Comparison of ENCODE assay signal across 25 cellular contexts in the genomic region with DNA sequence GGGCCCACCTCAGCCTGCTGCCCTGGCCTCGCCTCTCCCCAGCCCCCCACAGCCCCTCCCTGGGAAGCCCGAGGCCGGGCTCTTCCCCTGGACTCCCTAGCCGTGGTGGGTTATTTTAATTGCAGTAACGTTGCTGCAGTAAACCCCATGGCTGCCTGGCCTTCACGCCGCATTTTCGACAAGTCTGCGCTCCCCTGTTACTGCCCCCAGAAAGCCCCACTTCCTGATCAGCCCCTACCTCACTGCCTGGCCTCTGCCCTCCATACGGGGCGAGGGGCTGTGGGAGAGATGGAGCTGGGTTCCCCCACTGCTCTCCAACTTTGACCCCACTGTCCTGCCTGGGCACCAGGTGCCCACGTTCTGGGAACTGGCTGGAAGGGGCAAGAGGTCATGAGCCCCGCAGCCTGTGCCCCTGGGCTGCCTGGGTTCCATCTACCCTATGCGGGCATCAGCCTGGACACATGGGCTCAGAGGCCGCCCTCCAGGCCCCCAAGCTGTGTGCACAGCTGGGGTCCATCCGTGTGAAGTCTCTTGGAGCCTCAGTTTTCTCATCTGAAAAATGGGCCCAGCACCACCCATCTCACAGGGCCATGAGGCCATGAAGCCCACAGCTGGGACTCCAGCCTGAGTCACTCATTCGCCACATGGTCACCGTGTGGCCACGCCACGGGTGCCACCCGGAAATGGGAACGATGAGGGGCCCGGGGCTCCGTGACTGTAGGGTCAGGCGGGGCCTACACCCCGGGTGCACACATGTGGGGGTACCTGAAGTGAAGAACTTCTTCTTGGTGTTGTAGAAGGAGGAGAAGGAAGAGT. TPM values are rescaled to one million over a fixed set of nuclear protein-coding genes. Genes with fewer than 3 reads are reported as not detected.
DNase-seq lines count a peak whose midpoint lies in the region; ATAC-seq, FAIRE-seq and TF ChIP-seq lines count a peak whose summit lies in the region.
"Had no signal": no experiment of that assay in that cellular context is flagged by ENCODE, and none has a peak within 500 bp of the region (broad histone marks: within the 10 kb centered on the region; RNA-seq: fewer than 3 reads in every experiment).

No MANE protein-coding gene starts in this region.

- no peak for FAIRE-seq in A549 (lab: Jason Lieb, UNC)
- FAIRE-seq: GM12892, urothelium cell line had no signal

- no peak overlapping the region for H3K4me2 ChIP-seq in A549

- no peaks in the 10 kb centered on the region for H3K9me3 ChIP-seq in A549
- H3K9me3 ChIP-seq in T-helper 17 cell (ENCODE audit: control insufficient read depth, low read length, poor library complexity, severe bottlenecking): no peaks in the 10 kb centered on the region
- H3K9me3 ChIP-seq: ascending aorta, Peyer's patch, SJSA1 had no signal

- H3K4me1 Mint-ChIP-seq in T-helper 17 cell: peaks cover 2% of the 10 kb centered on the region
- H3K4me1 Mint-ChIP-seq in endothelial cell (ENCODE audit: unreplicated experiment): peaks cover 21% of the 10 kb centered on the region
- H3K4me1 Mint-ChIP-seq in mesothelial cell of epicardium: no peaks in the 10 kb centered on the region

- H3K27me3 Mint-ChIP-seq in T-helper 17 cell (no peaks in the 10 kb centered on the region), endothelial cell (ENCODE audit: unreplicated experiment) (peaks cover 88% of the 10 kb centered on the region), mesothelial cell of epicardium (ENCODE audit: low read depth) (no peaks in the 10 kb centered on the region)
- H3K27me3 Mint-ChIP-seq: activated naive CD8-positive, alpha-beta T cell had no signal

- H3K4me3 ChIP-seq in A549: no peak overlapping the region
- H3K4me3 ChIP-seq: ascending aorta, Peyer's patch, SJSA1 had no signal

- POLR2A ChIA-PET in A549 (lab: Yijun Ruan, JAX): no interaction called here

- H3K9me3 Mint-ChIP-seq in endothelial cell (ENCODE audit: unreplicated experiment) (peaks cover 4% of the 10 kb centered on the region), mesothelial cell of epicardium (no peaks in the 10 kb centered on the region)
- H3K9me3 Mint-ChIP-seq: activated T-helper 1 cell treated with anti-CD3 and anti-CD28 coated beads, Interleukin-12 subunit alpha, Interleukin-12 subunit beta, Interleukin-2, Interleukin-4 antibody, amounts not matched to agents 30 ng/mL and 10 ng/mL and 1 ng/mL, durations not matched to agents 14 hours and 24 hours and 36 hours; nephron progenitor cell had no signal

- TF ChIP-seq POLR2A in A549 (IDR thresholded peaks at IDR 0.05; ENCODE audit: low read length): no peak

- no peak for DNase-seq in A549 (ENCODE audit: low read depth in 1 of 2, low spot score in 1 of 2)
- no peak for DNase-seq in T-helper 17 cell
- peak; percentile 72 for DNase-seq in endothelial cell (ENCODE audit: low spot score)
- no peak for DNase-seq in mesothelial cell of epicardium (ENCODE audit: low spot score in 2 of 2, unreplicated experiment in 2 of 2)
- DNase-seq in stimulated activated naive CD8-positive, alpha-beta T cell treated with anti-CD3 and anti-CD28 coated beads, Interleukin-15, Interleukin-2, amounts not matched to agents 100 U/mL and 50 U/mL, for 24 hours: no peak
- no peak for DNase-seq in cerebellar nuclear complex (lab: John Stamatoyannopoulos, UW)
- no peak for DNase-seq in NCI-H128 (lab: John Stamatoyannopoulos, UW; ENCODE audit: unreplicated experiment)
- DNase-seq: activated CD4-positive, alpha-beta T cell treated with anti-CD3 and anti-CD28 coated beads, Interleukin-2, amount 50 U/mL, for 1 hour; central memory CD4-positive, alpha-beta T cell; EL; HCEC 1CT; NCI-H1930; NCI-H2227 treated with DMSO at 0.1 percent for 48 hours had no signal

- H3K36me3 Mint-ChIP-seq in T-helper 17 cell (ENCODE audit: low read depth): no peaks in the 10 kb centered on the region
- peaks cover 27% of the 10 kb centered on the region for H3K36me3 Mint-ChIP-seq in endothelial cell (ENCODE audit: low read depth, unreplicated experiment)
- H3K36me3 Mint-ChIP-seq in mesothelial cell of epicardium: peaks cover 1% of the 10 kb centered on the region
- H3K36me3 Mint-ChIP-seq: activated naive CD8-positive, alpha-beta T cell had no signal

- WGBS in A549 (ENCODE audit: missing lambda C conversion rate): 89% methylated on average over 22 of the region's 26 CpGs

- CTCF ChIA-PET in A549 (lab: Yijun Ruan, JAX): interaction anchor here (0.8 to 7.9 kb wide), 7 partner anchors 9 to 186 kb away, joined by 3 to 186 read pairs (median 4); partner anchors contain the start of gene AGPAT2

- TF ChIP-seq EP300 in A549 (IDR thresholded peaks at IDR 0.05): no peak

- TF ChIP-seq CTCF in A549 (IDR thresholded peaks at IDR 0.05) (no peak), endothelial cell (IDR thresholded peaks at IDR 0.05; ENCODE audit: unreplicated experiment) (no peak), mesothelial cell of epicardium (IDR thresholded peaks at IDR 0.05; ENCODE audit: unreplicated experiment) (no peak)

- H3K4me1 ChIP-seq in A549: peaks cover 40% of the 10 kb centered on the region
- H3K4me1 ChIP-seq: ascending aorta, SJSA1 had no signal

- H3K27ac Mint-ChIP-seq in T-helper 17 cell (peak overlapping the region; percentile 63), endothelial cell (ENCODE audit: unreplicated experiment) (peak overlapping the region; percentile 89), mesothelial cell of epicardium (peak overlapping the region; percentile 16)
- H3K27ac Mint-ChIP-seq: activated naive CD8-positive, alpha-beta T cell; activated T-helper 1 cell treated with anti-CD3 and anti-CD28 coated beads, Interleukin-12 subunit alpha, Interleukin-12 subunit beta, Interleukin-2, Interleukin-4 antibody, amounts not matched to agents 30 ng/mL and 10 ng/mL and 1 ng/mL, durations not matched to agents 14 hours and 24 hours and 36 hours; nephron progenitor cell had no signal

- H3K4me3 Mint-ChIP-seq in T-helper 17 cell (no peak overlapping the region), endothelial cell (ENCODE audit: unreplicated experiment) (peak overlapping the region; percentile 86), mesothelial cell of epicardium (no peak overlapping the region)
- H3K4me3 Mint-ChIP-seq: activated naive CD8-positive, alpha-beta T cell; activated T-helper 1 cell treated with anti-CD3 and anti-CD28 coated beads, Interleukin-12 subunit alpha, Interleukin-12 subunit beta, Interleukin-2, Interleukin-4 antibody, amounts not matched to agents 30 ng/mL and 10 ng/mL and 1 ng/mL, durations not matched to agents 14 hours and 24 hours and 36 hours; nephron progenitor cell had no signal

- TF ChIP-seq RAD21 in A549 (conservative IDR thresholded peaks at IDR 0.05 in 1 of 2, IDR thresholded peaks at IDR 0.05 in 1 of 2): no peak

- ATAC-seq in A549 (no peak), T-helper 17 cell (no peak), HG02610 (IDR thresholded peaks at IDR 0.05; ENCODE audit: unreplicated experiment) (no peak)
- no peak for ATAC-seq in stimulated activated naive CD8-positive, alpha-beta T cell treated with anti-CD3 and anti-CD28 coated beads, Interleukin-15, Interleukin-2, amounts not matched to agents 100 U/mL and 50 U/mL, for 24 hours

- peak overlapping the region in 1 of 2 experiments; percentile 51; a peak in 3 of 6 replicates for H3K27ac ChIP-seq in A549
- H3K27ac ChIP-seq: ascending aorta, C4-2B, epithelial cell of prostate, SJSA1 had no signal

TF ChIP-seq in A549, 52 proteins besides CTCF, POLR2A, EP300 and RAD21 (continues in another document):
- no peak for TF ChIP-seq EHMT2 (IDR thresholded peaks at IDR 0.05; ENCODE audit: low read depth)
- no peak for TF ChIP-seq USF2 (IDR thresholded peaks at IDR 0.05)
- no peak for TF ChIP-seq BHLHE40 (IDR thresholded peaks at IDR 0.05; ENCODE audit: low read depth, low read length)
- TF ChIP-seq HOXB5 (CRISPR knock-in tag; IDR thresholded peaks at IDR 0.05): 0 out of 2 replicates have a peak, but pooled peaks have one; percentile 13
- TF ChIP-seq CHD2 (IDR thresholded peaks at IDR 0.05; ENCODE audit: low read length, partially characterized antibody): no peak
- TF ChIP-seq KDM1A (IDR thresholded peaks at IDR 0.05; ENCODE audit: low read depth): peak; percentile 85; the same call in 1 of the 2 replicates
- TF ChIP-seq FOSL2 (IDR thresholded peaks at IDR 0.05): no peak
- TF ChIP-seq FOSL2 (CRISPR knock-in tag; IDR thresholded peaks at IDR 0.05): no peak
- TF ChIP-seq SMC3 (IDR thresholded peaks at IDR 0.05): no peak

RNA-seq across cellular contexts. Expression of gene EGFL7, which starts 11.5 kb away (rescaled TPM):
- 15.3 and 19.9 TPM in 2 replicates for polyA plus RNA-seq in A549 (2011; rRNA removed)
- polyA plus RNA-seq in A549 (2012; cell fraction: cytosol; rRNA removed): 49.6 and 71.8 TPM in 2 replicates
- polyA plus RNA-seq in A549 (2012; cell fraction: nucleus; rRNA removed): 70.7 and 117 TPM in 2 replicates
- 28.9 to 34.4 TPM (median 32.3 TPM) in 3 replicates for polyA plus RNA-seq in A549 (2017; fragmentation: RNase III; extraction: RNeasy Plus Mini Kit Qiagen cat#74134 plus additional on column Dnase treatment)
- 3.1 and 5.9 TPM in 2 replicates for polyA minus RNA-seq in A549 (2011; rRNA and poly(A)+ RNA removed)
- total RNA-seq in T-helper 17 cell: 1 to 10 TPM in 1 of 2 donors, not detected in 1; 5.7 TPM
- total RNA-seq in endothelial cell (ENCODE audit: unreplicated experiment): 945 TPM
- 35.6 to 39.3 TPM (median 38.2 TPM) in 3 replicates for total RNA-seq in mesothelial cell of epicardium

RNA-seq across cellular contexts. Expression of gene AGPAT2, which starts 13.1 kb away (rescaled TPM):
- polyA plus RNA-seq in A549 (2011; rRNA removed): 32.3 and 38.6 TPM in 2 replicates
- 56.2 and 86.6 TPM in 2 replicates for polyA plus RNA-seq in A549 (2012; cell fraction: cytosol; rRNA removed)
- polyA plus RNA-seq in A549 (2012; cell fraction: nucleus; rRNA removed): 85.4 and 94.9 TPM in 2 replicates
- 44.3 to 49.5 TPM (median 46.3 TPM) in 3 replicates for polyA plus RNA-seq in A549 (2017; fragmentation: RNase III; extraction: RNeasy Plus Mini Kit Qiagen cat#74134 plus additional on column Dnase treatment)
- 39.4 and 43.6 TPM in 2 replicates for polyA minus RNA-seq in A549 (2011; rRNA and poly(A)+ RNA removed)
- 1 to 10 TPM; 7.7 to 8.5 TPM for total RNA-seq in T-helper 17 cell
- 38.9 TPM for total RNA-seq in endothelial cell (ENCODE audit: unreplicated experiment)
- 32.8 to 36.1 TPM (median 34.9 TPM) in 3 replicates for total RNA-seq in mesothelial cell of epicardium

RNA-seq across cellular contexts. Expression of gene DIPK1B, which starts 38.2 kb away (rescaled TPM):
- polyA plus RNA-seq in A549 (2011; rRNA removed) (6.7 and 8.8 TPM in 2 replicates), A549 (2017; fragmentation: RNase III; extraction: RNeasy Plus Mini Kit Qiagen cat#74134 plus additional on column Dnase treatment) (6.0 to 8.2 TPM (median 6.7 TPM) in 3 replicates)
- polyA plus RNA-seq in A549 (2012; cell fraction: cytosol; rRNA removed): 15.7 and 24.3 TPM in 2 replicates
- 36.4 and 49.4 TPM in 2 replicates for polyA plus RNA-seq in A549 (2012; cell fraction: nucleus; rRNA removed)
- polyA minus RNA-seq in A549 (2011; rRNA and poly(A)+ RNA removed): 4.8 and 7.3 TPM in 2 replicates
- total RNA-seq in T-helper 17 cell (1 to 10 TPM; 1.3 to 3.2 TPM), endothelial cell (ENCODE audit: unreplicated experiment) (293 TPM), mesothelial cell of epicardium (56.2 to 60.5 TPM (median 58.1 TPM) in 3 replicates)
- total RNA-seq: LHCN-M2, SJSA1 had no signal

Comparison
In these comparisons a context has a peak if more than half of its experiments do, and no peak if none do; other contexts are left out.
1. H3K27ac Mint-ChIP-seq: peak in every context shown above with its lines; median percentile 89 in endothelial cell; 63 in T-helper 17 cell; 16 in mesothelial cell of epicardium.
2. RNA of gene EGFL7, which starts 11.5 kb away (total RNA-seq): 945 TPM in endothelial cell (single experiment); 35.6 to 39.3 TPM in mesothelial cell of epicardium and 5.7 TPM in T-helper 17 cell; every median in the first group is over 10 times any median in the second.
3. RNA of gene DIPK1B, which starts 38.2 kb away (total RNA-seq): 293 TPM in endothelial cell (single experiment) and 56.2 to 60.5 TPM in mesothelial cell of epicardium; 1.3 to 3.2 TPM in T-helper 17 cell; every median in the first group is over 10 times any median in the second.